In genomic region chr1:155254228-155254713, GRCh38 we compare ENCODE assay signal across 8 cellular contexts. TPM values are rescaled to one million over a fixed set of nuclear protein-coding genes. Genes with fewer than 3 reads are reported as not detected.
A peak's percentile ranks its signal among the peaks of the same experiment; 100 is the strongest.
DNase-seq lines count a peak whose midpoint lies in the region; ATAC-seq, FAIRE-seq and TF ChIP-seq lines count a peak whose summit lies in the region.

No MANE protein-coding gene starts in this region.

- peak overlapping the region; percentile 97 for H3K4me2 ChIP-seq in PC-9

- CTCF ChIA-PET in Caco-2 (lab: Charles Lee) (no interaction called here), PC-9 (lab: Charles Lee) (interaction anchor here (0.7 kb wide), 1 partner anchor 63 kb away, joined by 5 read pairs; no protein-coding TSS in a partner anchor)

- WGBS in pancreas, 2 donors: 48 to 54% methylated on average over 12 of the region's 12 CpGs

- H3K27ac Mint-ChIP-seq in Caco-2 (ENCODE audit: unreplicated experiment): no peak overlapping the region

- H3K27ac ChIP-seq in PC-9 (no peak overlapping the region), pancreas (no peak overlapping the region)

- H3K4me1 ChIP-seq in Caco-2 (peaks cover 4% of the 10 kb centered on the region; the same call in 1 of the 2 replicates), PC-9 (replicated peaks; ENCODE audit: insufficient read depth) (peaks cover 13% of the 10 kb centered on the region), pancreas (peaks cover 0 to 16% (median 0%) of the 10 kb centered on the region in 3 donors)

- H3F3A ChIP-seq in PC-9 (ENCODE audit: insufficient read depth, low read depth): peaks cover 28% of the 10 kb centered on the region

- H4K20me1 ChIP-seq in PC-9 (ENCODE audit: insufficient read depth): no peaks in the 10 kb centered on the region

- POLR2A ChIA-PET in Caco-2 (lab: Charles Lee): no interaction called here
- POLR2A ChIA-PET in PC-9 (lab: Charles Lee; ENCODE audit: unreplicated experiment): no interaction called here

- no peak for ATAC-seq in pancreas
- no peak for ATAC-seq in GM19467 (IDR thresholded peaks at IDR 0.05; ENCODE audit: unreplicated experiment)
- ATAC-seq in HG02642 (IDR thresholded peaks at IDR 0.05; ENCODE audit: poor library complexity, unreplicated experiment): no peak
- ATAC-seq in GM18873 (IDR thresholded peaks at IDR 0.05; ENCODE audit: low FRiP score, unreplicated experiment): no peak

- no peaks in the 10 kb centered on the region for H3K9me3 ChIP-seq in Caco-2
- no peaks in the 10 kb centered on the region for H3K9me3 ChIP-seq in PC-9 (ENCODE audit: insufficient read depth, low read depth)
- H3K9me3 ChIP-seq in pancreas: no peaks in the 10 kb centered on the region

- H3K36me3 ChIP-seq in Caco-2 (ENCODE audit: control insufficient read depth, insufficient read depth, low read length) (no peaks in the 10 kb centered on the region), PC-9 (ENCODE audit: low read depth) (0 out of 2 replicates have a peak, but pooled peaks cover 5% of the 10 kb centered on the region), pancreas (no peaks in the 10 kb centered on the region)

- DNase-seq in Caco-2: no peak
- DNase-seq in PC-9: no peak
- no peak for DNase-seq in epithelial cell of esophagus (ENCODE audit: low read depth)
- DNase-seq in pancreas: peak in 2 of 6 donors; percentile 45 to 64
- DNase-seq in UCSD-AML1 (lab: John Stamatoyannopoulos, UW; ENCODE audit: unreplicated experiment): no peak

- peaks cover 11% of the 10 kb centered on the region for H3K79me2 ChIP-seq in PC-9 (ENCODE audit: low read depth)

- intact Hi-C loops in Caco-2 (cut with micrococcal nuclease; ENCODE audit: unreplicated experiment): no loop called here
- intact Hi-C loops in PC-9 (cut with micrococcal nuclease; ENCODE audit: unreplicated experiment): loop anchor here (10.0 kb wide), 1 partner anchor 251 kb away; no protein-coding TSS in a partner anchor
- intact Hi-C loops in pancreas (cut with DNase I): loop anchor here in 2 of 3 donors (5.0 to 10.0 kb wide), 4 partner anchors 68 to 341 kb away; partner anchors contain the start of gene RUSC1 (in 2 of the 2)

- H3K27me3 ChIP-seq in Caco-2 (replicated peaks; ENCODE audit: control insufficient read depth, insufficient read depth, low read length) (no peaks in the 10 kb centered on the region), PC-9 (ENCODE audit: insufficient read depth, low read depth) (no peaks in the 10 kb centered on the region), pancreas (no peaks in the 10 kb centered on the region)

- peak overlapping the region; percentile 52 for H3K4me3 ChIP-seq in Caco-2 (ENCODE audit: low read depth, low read length)
- peak overlapping the region; percentile 81 for H3K4me3 ChIP-seq in PC-9
- peak overlapping the region; percentile 76 for H3K4me3 ChIP-seq in epithelial cell of esophagus (ENCODE audit: low read length)
- peak overlapping the region; percentile 69 to 87 (median 78) for H3K4me3 ChIP-seq in pancreas

- no TSS peak for BruUV-seq in Caco-2 (replicated peaks; lab: Mats Ljungman, UMichigan)
- no TSS peak for BruUV-seq in PC-9 (replicated peaks; lab: Mats Ljungman, UMichigan)

- no peaks in the 10 kb centered on the region for H3K9me3 Mint-ChIP-seq in Caco-2 (ENCODE audit: unreplicated experiment)

- peaks cover 22% of the 10 kb centered on the region for H3K4me1 Mint-ChIP-seq in Caco-2 (ENCODE audit: low read depth, unreplicated experiment)

- no peak for FAIRE-seq in pancreas (lab: Jason Lieb, UNC)

- H3K36me3 Mint-ChIP-seq in Caco-2 (ENCODE audit: insufficient read depth, unreplicated experiment): peaks cover 23% of the 10 kb centered on the region

- no peaks in the 10 kb centered on the region for H3K27me3 Mint-ChIP-seq in Caco-2 (ENCODE audit: insufficient read depth, unreplicated experiment)

- no peak overlapping the region; the same call in 1 of the 2 replicates for H2AFZ ChIP-seq in PC-9

- H3K9me2 ChIP-seq in PC-9 (ENCODE audit: insufficient read depth): no peaks in the 10 kb centered on the region

- TF ChIP-seq CTCF in Caco-2 (IDR thresholded peaks at IDR 0.05; ENCODE audit: insufficient read depth in 1 of 2, low read depth in 1 of 2, low read length in 1 of 2, severe bottlenecking in 1 of 2, unreplicated experiment in 1 of 2) (no peak), PC-9 (conservative IDR thresholded peaks at IDR 0.05) (no peak), epithelial cell of esophagus (IDR thresholded peaks at IDR 0.05; ENCODE audit: insufficient read depth, low read depth, low read length, missing control alignments) (no peak), pancreas (IDR thresholded peaks at IDR 0.05) (no peak)

- H3K4me3 Mint-ChIP-seq in Caco-2 (ENCODE audit: unreplicated experiment): peak overlapping the region; percentile 92

RNA-seq across cellular contexts. Expression of gene ENTREP3, which starts 1.0 kb away (rescaled TPM):
- total RNA-seq in Caco-2 (2022) (33.1 and 36.6 TPM in 2 replicates), PC-9 (2021) (56.9 and 60.8 TPM in 2 replicates), pancreas (10 to 100 TPM in 2 of 6 donors, 1 to 10 TPM in 4; 6.7 to 14.4 (median 8.5) TPM)
- polyA plus RNA-seq in pancreas: 10 to 100 TPM in 1 of 2 donors, 1 to 10 TPM in 1; 7.9 to 11.1 TPM

RNA-seq across cellular contexts. Expression of gene SCAMP3, which starts 7.9 kb away (rescaled TPM):
- 53.4 and 55.9 TPM in 2 replicates for total RNA-seq in Caco-2 (2022)
- total RNA-seq in PC-9 (2021): 56.9 and 64.1 TPM in 2 replicates
- total RNA-seq in pancreas: 10 to 100 TPM; 25.1 to 33.4 (median 28.0) TPM
- polyA plus RNA-seq in pancreas: 10 to 100 TPM; 27.7 to 55.5 TPM

RNA-seq across cellular contexts. Expression of gene CLK2, which starts 19.0 kb away (rescaled TPM):
- total RNA-seq in Caco-2 (2022) (56.8 and 57.5 TPM in 2 replicates), PC-9 (2021) (39.1 and 43.9 TPM in 2 replicates), pancreas (10 to 100 TPM; 15.7 to 39.6 (median 18.7) TPM)
- 10 to 100 TPM; 81.1 to 89.4 TPM for polyA plus RNA-seq in pancreas

RNA-seq across cellular contexts. Expression of gene HCN3, which starts 23.0 kb away (rescaled TPM):
- total RNA-seq in Caco-2 (2022): 8.0 and 8.8 TPM in 2 replicates
- 6.6 and 7.5 TPM in 2 replicates for total RNA-seq in PC-9 (2021)
- 1 to 10 TPM in 4 of 6 donors, under 1 TPM in 2; 0.66 to 2.6 (median 1.4) TPM for total RNA-seq in pancreas
- 10 to 100 TPM in 1 of 2 donors, 1 to 10 TPM in 1; 4.8 to 12.0 TPM for polyA plus RNA-seq in pancreas

RNA-seq across cellular contexts. Expression of gene MTX1, which starts 45.8 kb away (rescaled TPM):
- 64.9 and 65.3 TPM in 2 replicates for total RNA-seq in Caco-2 (2022)
- total RNA-seq in PC-9 (2021): 56.1 and 68.9 TPM in 2 replicates
- total RNA-seq in pancreas: 10 to 100 TPM; 10.7 to 18.4 (median 15.7) TPM
- polyA plus RNA-seq in pancreas: 10 to 100 TPM; 34.3 to 36.8 TPM
